ENCODE assay signal across 8 cellular contexts in genomic region chr21:5065240-5066211, GRCh38.
A peak's percentile ranks its signal among the peaks of the same experiment; 100 is the strongest.
DNase-seq lines count a peak whose midpoint lies in the region; ATAC-seq and TF ChIP-seq lines count a peak whose summit lies in the region.
"Not testable (repeated sequence)": the region's sequence is repeated elsewhere in the genome, so short reads cannot be mapped to it uniquely, and the experiment has no call there.

No MANE protein-coding gene starts in this region.

- H3K4me1 ChIP-seq in spleen, result not testable (repeated sequence)

- H3K27me3 ChIP-seq in spleen (replicated peaks in 1 of 7), result not testable (repeated sequence)

- not testable (repeated sequence) for H3K4me3 ChIP-seq in spleen

- ATAC-seq in GM18502 (IDR thresholded peaks at IDR 0.05; ENCODE audit: poor library complexity, unreplicated experiment) (peak; percentile 86), GM21786 (IDR thresholded peaks at IDR 0.05; ENCODE audit: unreplicated experiment) (peak; percentile 77), HG03439 (IDR thresholded peaks at IDR 0.05; ENCODE audit: unreplicated experiment) (peak; percentile 94), left ventricle myocardium superior (peak; percentile 71)
- ATAC-seq in stimulated activated naive CD8-positive, alpha-beta T cell treated with anti-CD3 and anti-CD28 coated beads, Interleukin-15, Interleukin-2, amounts not matched to agents 100 U/mL and 50 U/mL, for 24 hours, result peak; percentile 89

- H3K27ac ChIP-seq in spleen, result not testable (repeated sequence)

- 49 to 96% (median 50%) methylated on average over 6 to 23 of the region's 26 CpGs; no CpG with 5 or more reads in 2 of the 5 donors for WGBS in spleen, 5 donors

- intact Hi-C loops in left ventricle myocardium superior (cut with micrococcal nuclease); spleen (cut with DNase I; ENCODE audit: low total_unique reads): not testable (repeated sequence)

- DNase-seq in activated CD4-positive, alpha-beta T cell treated with anti-CD3 and anti-CD28 coated beads for 4 hours, result peak; percentile 71 to 79
- peak; percentile 57 for DNase-seq in activated gamma-delta T cell treated with anti-CD3 and anti-CD28 coated beads, Interleukin-2, amount 50 U/mL, for 16 hours (ENCODE audit: low read depth)
- DNase-seq in left ventricle myocardium superior (peak; percentile 84), spleen (peak; percentile 91)
- DNase-seq in stimulated activated naive CD8-positive, alpha-beta T cell treated with anti-CD3 and anti-CD28 coated beads, Interleukin-15, Interleukin-2, amounts not matched to agents 100 U/mL and 50 U/mL, for 24 hours, result peak; percentile 65

- H3K9me3 ChIP-seq in spleen, result not testable (repeated sequence)

- not testable (repeated sequence) for TF ChIP-seq POLR2A in spleen (IDR thresholded peaks at IDR 0.05)

- TF ChIP-seq CTCF in spleen (IDR thresholded peaks at IDR 0.05 in 8 of 11, conservative IDR thresholded peaks at IDR 0.05 in 3 of 11), result not testable (repeated sequence)

- not testable (repeated sequence) for H3K36me3 ChIP-seq in spleen
